18 cellular contexts compared by ENCODE assay signal in genomic region chr12:6840428-6841138, GRCh38. TPM values are rescaled to one million over a fixed set of nuclear protein-coding genes. Genes with fewer than 3 reads are reported as not detected.
DNase-seq lines count a peak whose midpoint lies in the region; ATAC-seq, FAIRE-seq and TF ChIP-seq lines count a peak whose summit lies in the region.
"Had no signal": no experiment of that assay in that cellular context is flagged by ENCODE, and none has a peak within 500 bp of the region (broad histone marks: within the 10 kb centered on the region; RNA-seq: fewer than 3 reads in every experiment).

GNB3 (plus strand) TSS chr12:6840925; CDS start chr12:6841288, 363 bp downstream.

- H3K4me3 ChIP-seq in OCI-LY1 (ENCODE audit: low read depth, low read length, poor library complexity, severe bottlenecking) (peak within 1 kb of the TSS; percentile 36), ectodermal cell (ENCODE audit: insufficient read depth, low read depth, low read length) (no peak within 1 kb of the TSS), BE2C (ENCODE audit: low read depth, low read length) (no peak within 1 kb of the TSS), GM23248 (no peak within 1 kb of the TSS)
- H3K4me3 ChIP-seq: vagina had no signal

- 72 to 83% methylated on average over 16 to 18 of the region's 18 CpGs for WGBS in ectodermal cell, 2 experiments
- WGBS in GM23248 (ENCODE audit: low coverage in 1 of 2, low lambda C conversion rate in 2 of 2, missing lambda C conversion rate in 2 of 2), 2 experiments = 74 to 85% methylated on average over 12 to 18 of the region's 18 CpGs

- H3K27ac ChIP-seq in OCI-LY1 (ENCODE audit: low read depth, low read length, poor library complexity, severe bottlenecking) = peak within 1 kb of the TSS; percentile 94
- peak within 1 kb of the TSS; percentile 92 for H3K27ac ChIP-seq in ectodermal cell (ENCODE audit: insufficient read depth, low read depth, low read length, poor library complexity, severe bottlenecking)
- H3K27ac ChIP-seq in GM23248 = no peak within 1 kb of the TSS
- H3K27ac ChIP-seq: vagina, VCaP had no signal

- H3K36me3 ChIP-seq in OCI-LY1 (ENCODE audit: insufficient read depth, low read length) (no peaks in the 10 kb centered on the region; the same call in 1 of the 2 replicates), ectodermal cell (ENCODE audit: control insufficient read depth, insufficient read depth, low read length) (peaks cover 26% of the 10 kb centered on the region), BE2C (peaks cover 81% of the 10 kb centered on the region), GM23248 (ENCODE audit: low read depth) (peaks cover 9% of the 10 kb centered on the region; the same call in 1 of the 2 replicates)

- no peak within 1 kb of the TSS for H3K4me3 Mint-ChIP-seq in nephron progenitor cell
- H3K4me3 Mint-ChIP-seq: dendritic cell treated with granulocyte-macrophage colony-stimulating factor and Interleukin-4, amounts not matched to agents 40 ng/mL and 50 ng/mL, for 4 days; naive B cell had no signal

- H3K9ac ChIP-seq in OCI-LY1 (ENCODE audit: low read length) (peak within 1 kb of the TSS; percentile 58), GM23248 (no peak within 1 kb of the TSS)

- in situ Hi-C loops in GM23248 (cut with MboI) = no loop called here

- ATAC-seq in HG02884 (IDR thresholded peaks at IDR 0.05; ENCODE audit: unreplicated experiment) (no peak), GM21447 (IDR thresholded peaks at IDR 0.05; ENCODE audit: unreplicated experiment) (no peak)
- ATAC-seq: left lobe of liver, Panc1 had no signal

- H3K27ac Mint-ChIP-seq in nephron progenitor cell = peak within 1 kb of the TSS; percentile 45
- H3K27ac Mint-ChIP-seq: activated T-helper 2 cell treated with anti-CD3 and anti-CD28 coated beads, Interferon-gamma antibody, Interleukin-2, Interleukin-4, amounts not matched to agents 10 μg/mL and 5 μg/mL and 100 μg/mL, durations not matched to agents 14 hours and 24 hours and 36 hours; dendritic cell treated with granulocyte-macrophage colony-stimulating factor and Interleukin-4, amounts not matched to agents 40 ng/mL and 50 ng/mL, for 4 days had no signal

- H3K9me2 ChIP-seq in OCI-LY1 (ENCODE audit: low read depth, low read length) (no peaks in the 10 kb centered on the region), GM23248 (ENCODE audit: insufficient read depth) (no peaks in the 10 kb centered on the region)

- peak; percentile 83 for FAIRE-seq in D721Med (lab: Jason Lieb, UNC)

- H3K4me1 ChIP-seq in OCI-LY1 (ENCODE audit: insufficient read depth, low read length, severe bottlenecking) = peaks cover 44% of the 10 kb centered on the region
- peaks cover 23% of the 10 kb centered on the region for H3K4me1 ChIP-seq in ectodermal cell (ENCODE audit: control insufficient read depth, insufficient read depth, low read length)
- no peaks in the 10 kb centered on the region for H3K4me1 ChIP-seq in BE2C
- no peaks in the 10 kb centered on the region for H3K4me1 ChIP-seq in GM23248 (ENCODE audit: insufficient read depth)
- H3K4me1 ChIP-seq: vagina had no signal

- H3K27me3 Mint-ChIP-seq in nephron progenitor cell (ENCODE audit: low read depth, poor library complexity) = peaks cover 5% of the 10 kb centered on the region

- 0 out of 2 replicates have a peak, but pooled peaks cover 3% of the 10 kb centered on the region for H3F3A ChIP-seq in OCI-LY1 (ENCODE audit: insufficient read depth, low read length)
- H3F3A ChIP-seq in GM23248 (ENCODE audit: insufficient read depth) = no peaks in the 10 kb centered on the region

- H2AFZ ChIP-seq in OCI-LY1 (ENCODE audit: low read length) (no peak within 1 kb of the TSS), GM23248 (no peak within 1 kb of the TSS)

- H3K9me3 ChIP-seq in OCI-LY1 (ENCODE audit: low read length) = no peaks in the 10 kb centered on the region
- H3K9me3 ChIP-seq in ectodermal cell (ENCODE audit: control insufficient read depth, low read length) = no peaks in the 10 kb centered on the region
- H3K9me3 ChIP-seq in BE2C = no peaks in the 10 kb centered on the region
- H3K9me3 ChIP-seq in GM23248 (ENCODE audit: low read depth) = no peaks in the 10 kb centered on the region
- H3K9me3 ChIP-seq: vagina had no signal

- no peaks in the 10 kb centered on the region for H3K9me3 Mint-ChIP-seq in nephron progenitor cell
- H3K9me3 Mint-ChIP-seq: activated T-helper 2 cell treated with anti-CD3 and anti-CD28 coated beads, Interferon-gamma antibody, Interleukin-2, Interleukin-4, amounts not matched to agents 10 μg/mL and 5 μg/mL and 100 μg/mL, durations not matched to agents 14 hours and 24 hours and 36 hours; dendritic cell treated with granulocyte-macrophage colony-stimulating factor and Interleukin-4, amounts not matched to agents 40 ng/mL and 50 ng/mL, for 4 days; naive B cell had no signal

- H3K79me2 ChIP-seq in OCI-LY1 (ENCODE audit: insufficient read depth, low read length) (no peaks in the 10 kb centered on the region), GM23248 (ENCODE audit: insufficient read depth) (no peaks in the 10 kb centered on the region)

- no peak for TF ChIP-seq CTCF in D721Med (IDR thresholded peaks at IDR 0.05; ENCODE audit: insufficient read depth, missing control alignments)
- no peak for TF ChIP-seq CTCF in OCI-LY1 (IDR thresholded peaks at IDR 0.05; ENCODE audit: low read length)
- TF ChIP-seq CTCF in nephron progenitor cell (IDR thresholded peaks at IDR 0.05) = no peak
- no peak for TF ChIP-seq CTCF in BE2C (IDR thresholded peaks at IDR 0.05; ENCODE audit: low read depth, low read length)

- H4K20me1 ChIP-seq in OCI-LY1 (ENCODE audit: insufficient read depth, low read length) (no peaks in the 10 kb centered on the region), GM23248 (ENCODE audit: insufficient read depth) (no peaks in the 10 kb centered on the region)

- peaks cover 38% of the 10 kb centered on the region for H3K36me3 Mint-ChIP-seq in nephron progenitor cell (ENCODE audit: low read depth)
- H3K36me3 Mint-ChIP-seq: naive B cell had no signal

- H3K4me1 Mint-ChIP-seq in nephron progenitor cell = peaks cover 13% of the 10 kb centered on the region

- no peak for DNase-seq in D721Med (ENCODE audit: insufficient read length, low spot score)
- no peak for DNase-seq in nephron progenitor cell
- DNase-seq in BE2C = no peak
- no peak for DNase-seq in GM23248
- DNase-seq: DMS 273 treated with DMSO at 0.1 percent for 48 hours, naive B cell, NCI-H1930 had no signal

- H3K27me3 ChIP-seq in OCI-LY1 (ENCODE audit: insufficient read depth, low read length) (no peaks in the 10 kb centered on the region; the same call in 1 of the 2 replicates), ectodermal cell (ENCODE audit: control insufficient read depth, insufficient read depth, low read length, poor library complexity, severe bottlenecking) (no peaks in the 10 kb centered on the region), BE2C (no peaks in the 10 kb centered on the region), GM23248 (replicated peaks; ENCODE audit: insufficient read depth) (no peaks in the 10 kb centered on the region)
- H3K27me3 ChIP-seq: vagina had no signal

- H3K4me2 ChIP-seq in OCI-LY1 (ENCODE audit: low read length) (peak within 1 kb of the TSS; percentile 61), GM23248 (ENCODE audit: unreplicated experiment) (no peak within 1 kb of the TSS)

RNA-seq across cellular contexts. Expression of gene GNB3, which starts in this region (rescaled TPM):
- 17.2 TPM for polyA plus RNA-seq in ectodermal cell (2013, experiment 1 of 4)
- 16.4 TPM for polyA plus RNA-seq in ectodermal cell (2013, experiment 2 of 4)
- 14.3 TPM for polyA plus RNA-seq in ectodermal cell (2013, experiment 3 of 4)
- 13.4 TPM for polyA plus RNA-seq in ectodermal cell (2013, experiment 4 of 4)
- polyA plus RNA-seq in BE2C (2012; ENCODE audit: insufficient read depth, insufficient read length, low read depth) = 88.5 TPM
- total RNA-seq in GM23248 (2014; rRNA removed; shearing (Covaris generic)) = 1.0 and 3.2 TPM in 2 replicates
- 1.5 and 2.2 TPM in 2 replicates for polyA plus RNA-seq in GM23248 (2016; fragmentation: Nextera tagmentation; extraction: Ambion mirVana)
- total RNA-seq: MCF 10A had no signal
